ENCODE assay signal across 1 cellular context in the genomic region with DNA sequence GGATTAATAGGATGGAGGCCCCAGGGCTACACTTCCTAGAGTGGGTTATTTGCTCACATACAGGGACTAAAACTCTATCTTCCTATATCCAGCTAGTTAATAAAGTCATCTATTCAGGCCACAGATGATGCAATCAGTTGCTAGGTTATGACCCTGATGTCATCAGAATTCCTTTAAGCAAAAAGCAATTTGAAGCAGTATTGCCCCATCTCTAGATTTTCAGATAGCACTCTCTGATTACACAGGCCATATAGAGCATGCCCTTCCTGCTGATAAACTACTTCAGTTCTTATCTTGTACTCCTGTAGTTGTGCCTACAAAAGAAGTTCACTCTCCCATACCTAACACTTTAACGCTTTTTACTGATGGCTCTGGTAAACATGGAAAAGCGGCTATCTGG.
TF ChIP-seq lines count a peak whose summit lies in the region.

No MANE protein-coding gene starts in this region.

TF ChIP-seq in HepG2, 621 proteins besides CTCF, POLR2A, EP300 and RAD21 (continued from another document):
- TF ChIP-seq ISL2 (CRISPR knock-in tag; IDR thresholded peaks at IDR 0.05), result peak; percentile 74
- no peak for TF ChIP-seq ZNF616 (CRISPR knock-in tag; IDR thresholded peaks at IDR 0.05; ENCODE audit: low read depth)
- TF ChIP-seq, protein P1, sequence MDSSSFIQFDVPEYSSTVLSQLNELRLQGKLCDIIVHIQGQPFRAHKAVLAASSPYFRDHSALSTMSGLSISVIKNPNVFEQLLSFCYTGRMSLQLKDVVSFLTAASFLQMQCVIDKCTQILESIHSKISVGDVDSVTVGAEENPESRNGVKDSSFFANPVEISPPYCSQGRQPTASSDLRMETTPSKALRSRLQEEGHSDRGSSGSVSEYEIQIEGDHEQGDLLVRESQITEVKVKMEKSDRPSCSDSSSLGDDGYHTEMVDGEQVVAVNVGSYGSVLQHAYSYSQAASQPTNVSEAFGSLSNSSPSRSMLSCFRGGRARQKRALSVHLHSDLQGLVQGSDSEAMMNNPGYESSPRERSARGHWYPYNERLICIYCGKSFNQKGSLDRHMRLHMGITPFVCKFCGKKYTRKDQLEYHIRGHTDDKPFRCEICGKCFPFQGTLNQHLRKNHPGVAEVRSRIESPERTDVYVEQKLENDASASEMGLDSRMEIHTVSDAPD (CRISPR knock-in tag; IDR thresholded peaks at IDR 0.05), result no peak
- TF ChIP-seq MEF2D (CRISPR knock-in tag; IDR thresholded peaks at IDR 0.05), result no peak
- no peak for TF ChIP-seq ZNF605 (CRISPR knock-in tag; IDR thresholded peaks at IDR 0.05)
- TF ChIP-seq, protein P2, sequence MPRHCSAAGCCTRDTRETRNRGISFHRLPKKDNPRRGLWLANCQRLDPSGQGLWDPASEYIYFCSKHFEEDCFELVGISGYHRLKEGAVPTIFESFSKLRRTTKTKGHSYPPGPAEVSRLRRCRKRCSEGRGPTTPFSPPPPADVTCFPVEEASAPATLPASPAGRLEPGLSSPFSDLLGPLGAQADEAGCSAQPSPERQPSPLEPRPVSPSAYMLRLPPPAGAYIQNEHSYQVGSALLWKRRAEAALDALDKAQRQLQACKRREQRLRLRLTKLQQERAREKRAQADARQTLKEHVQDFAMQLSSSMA (CRISPR knock-in tag; IDR thresholded peaks at IDR 0.05), result no peak
- TF ChIP-seq, protein P3, sequence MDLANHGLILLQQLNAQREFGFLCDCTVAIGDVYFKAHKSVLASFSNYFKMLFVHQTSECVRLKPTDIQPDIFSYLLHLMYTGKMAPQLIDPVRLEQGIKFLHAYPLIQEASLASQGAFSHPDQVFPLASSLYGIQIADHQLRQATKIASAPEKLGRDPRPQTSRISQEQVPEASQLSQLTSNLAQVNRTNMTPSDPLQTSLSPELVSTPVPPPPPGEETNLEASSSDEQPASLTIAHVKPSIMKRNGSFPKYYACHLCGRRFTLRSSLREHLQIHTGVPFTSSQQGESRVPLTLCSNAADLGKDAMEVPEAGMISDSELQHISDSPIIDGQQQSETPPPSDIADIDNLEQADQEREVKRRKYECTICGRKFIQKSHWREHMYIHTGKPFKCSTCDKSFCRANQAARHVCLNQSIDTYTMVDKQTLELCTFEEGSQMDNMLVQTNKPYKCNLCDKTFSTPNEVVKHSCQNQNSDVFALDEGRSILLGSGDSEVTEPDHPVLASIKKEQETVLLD (CRISPR knock-in tag; IDR thresholded peaks at IDR 0.05; ENCODE audit: low read depth), result no peak
- TF ChIP-seq HHEX (CRISPR knock-in tag; IDR thresholded peaks at IDR 0.05), result 0 out of 2 replicates have a peak, but pooled peaks have one; percentile 26
- TF ChIP-seq FOXA3 (CRISPR knock-in tag; IDR thresholded peaks at IDR 0.05), result peak; percentile 51; the same call in 1 of the 2 replicates
- no peak for TF ChIP-seq HMG20B (CRISPR knock-in tag; conservative IDR thresholded peaks at IDR 0.05)
- TF ChIP-seq U2AF2 (IDR thresholded peaks at IDR 0.05; ENCODE audit: low read depth, low read length), result no peak
- TF ChIP-seq HMGA1 (CRISPR knock-in tag; conservative IDR thresholded peaks at IDR 0.05), result no peak
- no peak for TF ChIP-seq FOXA1 (IDR thresholded peaks at IDR 0.05)
- TF ChIP-seq FOXA1 (CRISPR knock-in tag; IDR thresholded peaks at IDR 0.05), result peak; percentile 59; the same call in 1 of the 2 replicates
- TF ChIP-seq ATM (IDR thresholded peaks at IDR 0.05; ENCODE audit: borderline replicate concordance), result no peak
- no peak for TF ChIP-seq XBP1 (CRISPR knock-in tag; IDR thresholded peaks at IDR 0.05)
- no peak for TF ChIP-seq FOXK2 (IDR thresholded peaks at IDR 0.05)
- no peak for TF ChIP-seq ZNF34 (CRISPR knock-in tag; IDR thresholded peaks at IDR 0.05; ENCODE audit: borderline replicate concordance)
- TF ChIP-seq ZNF282 (IDR thresholded peaks at IDR 0.05; ENCODE audit: partially characterized antibody), result no peak
- TF ChIP-seq ZNF20 (CRISPR knock-in tag; IDR thresholded peaks at IDR 0.05), result no peak
- no peak for TF ChIP-seq RBM39 (IDR thresholded peaks at IDR 0.05; ENCODE audit: low read depth, low read length, poor library complexity, severe bottlenecking)
- TF ChIP-seq GATAD2A (CRISPR knock-in tag; IDR thresholded peaks at IDR 0.05), result peak; percentile 29; the same call in 1 of the 2 replicates
- no peak for TF ChIP-seq MAZ (IDR thresholded peaks at IDR 0.05; ENCODE audit: borderline replicate concordance, low read depth, low read length)
- no peak for TF ChIP-seq MAZ (CRISPR knock-in tag; IDR thresholded peaks at IDR 0.05; ENCODE audit: low read depth)
- TF ChIP-seq ZNF768 (CRISPR knock-in tag; IDR thresholded peaks at IDR 0.05), result no peak
- no peak for TF ChIP-seq TEAD3 (CRISPR knock-in tag; optimal IDR thresholded peaks at IDR 0.05; ENCODE audit: borderline replicate concordance)
- TF ChIP-seq, protein P4, sequence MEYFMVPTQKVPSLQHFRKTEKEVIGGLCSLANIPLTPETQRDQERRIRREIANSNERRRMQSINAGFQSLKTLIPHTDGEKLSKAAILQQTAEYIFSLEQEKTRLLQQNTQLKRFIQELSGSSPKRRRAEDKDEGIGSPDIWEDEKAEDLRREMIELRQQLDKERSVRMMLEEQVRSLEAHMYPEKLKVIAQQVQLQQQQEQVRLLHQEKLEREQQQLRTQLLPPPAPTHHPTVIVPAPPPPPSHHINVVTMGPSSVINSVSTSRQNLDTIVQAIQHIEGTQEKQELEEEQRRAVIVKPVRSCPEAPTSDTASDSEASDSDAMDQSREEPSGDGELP (IDR thresholded peaks at IDR 0.05; ENCODE audit: borderline replicate concordance, low read depth), result no peak
- no peak for TF ChIP-seq ZNF253 (CRISPR knock-in tag; IDR thresholded peaks at IDR 0.05; ENCODE audit: borderline replicate concordance)
- TF ChIP-seq PAX8 (CRISPR knock-in tag; IDR thresholded peaks at IDR 0.05; ENCODE audit: borderline replicate concordance), result no peak
- TF ChIP-seq, protein P5, sequence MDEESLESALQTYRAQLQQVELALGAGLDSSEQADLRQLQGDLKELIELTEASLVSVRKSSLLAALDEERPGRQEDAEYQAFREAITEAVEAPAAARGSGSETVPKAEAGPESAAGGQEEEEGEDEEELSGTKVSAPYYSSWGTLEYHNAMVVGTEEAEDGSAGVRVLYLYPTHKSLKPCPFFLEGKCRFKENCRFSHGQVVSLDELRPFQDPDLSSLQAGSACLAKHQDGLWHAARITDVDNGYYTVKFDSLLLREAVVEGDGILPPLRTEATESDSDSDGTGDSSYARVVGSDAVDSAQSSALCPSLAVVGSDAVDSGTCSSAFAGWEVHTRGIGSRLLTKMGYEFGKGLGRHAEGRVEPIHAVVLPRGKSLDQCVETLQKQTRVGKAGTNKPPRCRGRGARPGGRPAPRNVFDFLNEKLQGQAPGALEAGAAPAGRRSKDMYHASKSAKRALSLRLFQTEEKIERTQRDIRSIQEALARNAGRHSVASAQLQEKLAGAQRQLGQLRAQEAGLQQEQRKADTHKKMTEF (CRISPR knock-in tag; IDR thresholded peaks at IDR 0.05), result no peak
- TF ChIP-seq CCAR2 (optimal IDR thresholded peaks at IDR 0.05; ENCODE audit: low read depth, low read length), result no peak
- TF ChIP-seq CHD4 (IDR thresholded peaks at IDR 0.05; ENCODE audit: borderline replicate concordance, low read length), result no peak
- TF ChIP-seq PHF8 (CRISPR knock-in tag; IDR thresholded peaks at IDR 0.05), result no peak
- no peak for TF ChIP-seq NFKB2 (CRISPR knock-in tag; IDR thresholded peaks at IDR 0.05; ENCODE audit: borderline replicate concordance)
- no peak for TF ChIP-seq HNRNPH1 (optimal IDR thresholded peaks at IDR 0.05; ENCODE audit: low read depth, low read length)
- no peak for TF ChIP-seq ZNF326 (CRISPR knock-in tag; IDR thresholded peaks at IDR 0.05; ENCODE audit: borderline replicate concordance)
- no peak for TF ChIP-seq ZBTB7B (CRISPR knock-in tag; IDR thresholded peaks at IDR 0.05)
- TF ChIP-seq RARA (CRISPR knock-in tag; IDR thresholded peaks at IDR 0.05), result peak; percentile 52; the same call in 1 of the 2 replicates
- no peak for TF ChIP-seq ZNF562 (CRISPR knock-in tag; IDR thresholded peaks at IDR 0.05; ENCODE audit: borderline replicate concordance)
- TF ChIP-seq ZNF33B (CRISPR knock-in tag; IDR thresholded peaks at IDR 0.05), result no peak
- TF ChIP-seq MAFG (CRISPR knock-in tag; IDR thresholded peaks at IDR 0.05), result no peak
- TF ChIP-seq ZC3H13 (CRISPR knock-in tag; IDR thresholded peaks at IDR 0.05), result no peak
- no peak for TF ChIP-seq ZNF7 (CRISPR knock-in tag; IDR thresholded peaks at IDR 0.05)
- TF ChIP-seq THAP11 (CRISPR knock-in tag; IDR thresholded peaks at IDR 0.05), result 0 out of 2 replicates have a peak, but pooled peaks have one; percentile 23
- no peak for TF ChIP-seq SNRNP70 (IDR thresholded peaks at IDR 0.05; ENCODE audit: low read depth, low read length)
- no peak for TF ChIP-seq DNMT1 (CRISPR knock-in tag; IDR thresholded peaks at IDR 0.05)
- TF ChIP-seq HOXA5 (CRISPR knock-in tag; IDR thresholded peaks at IDR 0.05), result no peak
- no peak for TF ChIP-seq TBL1XR1 (IDR thresholded peaks at IDR 0.05; ENCODE audit: borderline replicate concordance, low read length, partially characterized antibody)
- TF ChIP-seq ATF7 (IDR thresholded peaks at IDR 0.05), result peak; percentile 63
- no peak for TF ChIP-seq ATF7 (CRISPR knock-in tag; IDR thresholded peaks at IDR 0.05)
- TF ChIP-seq SMAD3 (CRISPR knock-in tag; IDR thresholded peaks at IDR 0.05), result no peak
